ENCODE assay signal across 39 cellular contexts in genomic region chr3:107247116-107247515, GRCh38.
"Had no signal": no experiment of that assay in that cellular context is flagged by ENCODE, and none has a peak within 500 bp of the region (broad histone marks: within the 10 kb centered on the region; RNA-seq: fewer than 3 reads in every experiment).

No MANE protein-coding gene starts in this region.

- H3K36me3 Mint-ChIP-seq: activated naive CD4-positive, alpha-beta T cell treated with anti-CD3 and anti-CD28 coated beads, Interleukin-2, amount 10 ng/mL, durations not matched to agents 7 days and 5 days; activated naive CD4-positive, alpha-beta T cell treated with anti-CD3 and anti-CD28 coated beads, Interleukin-2, amount 50 U/mL, for 24 hours; activated naive CD4-positive, alpha-beta T cell treated with anti-CD3 and anti-CD28 coated beads, Interleukin-2, amount 50 U/mL, for 72 hours; activated naive CD8-positive, alpha-beta T cell; activated naive CD8-positive, alpha-beta T cell treated with anti-CD3 and anti-CD28 coated beads for 36 hours had no signal

- H3K4me3 ChIP-seq: adrenal gland, ascending aorta, body of pancreas, breast epithelium, cardiac muscle cell had no signal

- ATAC-seq: activated naive CD4-positive, alpha-beta T cell treated with anti-CD3 and anti-CD28 coated beads, Interleukin-2, amount 50 U/mL, for 72 hours; activated naive CD8-positive, alpha-beta T cell treated with anti-CD3 and anti-CD28 coated beads, Interleukin-2, amount 50 U/mL, for 24 hours; activated T-cell treated with anti-CD3 and anti-CD28 coated beads, Interleukin-2, amount 50 U/mL, for 4 hours; activated T-cell treated with anti-CD3 and anti-CD28 coated beads, Interleukin-2, amount 50 U/mL, for 72 hours; activated T-helper 17 cell treated with anti-CD3 and anti-CD28 coated beads, Interleukin-2, amount 50 U/mL, for 72 hours; body of pancreas had no signal

- H3K9me3 Mint-ChIP-seq: activated naive CD4-positive, alpha-beta T cell treated with anti-CD3 and anti-CD28 coated beads for 36 hours; activated naive CD4-positive, alpha-beta T cell treated with anti-CD3 and anti-CD28 coated beads, Interleukin-2, amount 10 ng/mL, durations not matched to agents 7 days and 5 days; activated naive CD4-positive, alpha-beta T cell treated with anti-CD3 and anti-CD28 coated beads, Interleukin-2, amount 50 U/mL, for 24 hours; activated naive CD4-positive, alpha-beta T cell treated with anti-CD3 and anti-CD28 coated beads, Interleukin-2, amount 50 U/mL, for 72 hours; activated naive CD8-positive, alpha-beta T cell treated with anti-CD3 and anti-CD28 coated beads for 36 hours; activated naive CD8-positive, alpha-beta T cell treated with anti-CD3 and anti-CD28 coated beads, Interleukin-2, amount 10 ng/mL, durations not matched to agents 7 days and 5 days; activated naive CD8-positive, alpha-beta T cell treated with anti-CD3 and anti-CD28 coated beads, Interleukin-2, amount 50 U/mL, for 24 hours; activated T-cell treated with anti-CD3 and anti-CD28 coated beads, Interleukin-2, amount 50 U/mL, for 24 hours; activated T-cell treated with anti-CD3 and anti-CD28 coated beads, Interleukin-2, amount 50 U/mL, for 4 hours; activated T-cell treated with anti-CD3 and anti-CD28 coated beads, Interleukin-2, amount 50 U/mL, for 72 hours; activated T-helper 1 cell treated with anti-CD3 and anti-CD28 coated beads, Interleukin-12 subunit alpha, Interleukin-12 subunit beta, Interleukin-2, Interleukin-4 antibody, amounts not matched to agents 30 ng/mL and 10 ng/mL and 1 ng/mL, durations not matched to agents 14 hours and 24 hours and 36 hours; activated T-helper 17 cell treated with anti-CD3 and anti-CD28 coated beads, Interleukin-2, amount 50 U/mL, for 72 hours; activated T-helper 2 cell treated with anti-CD3 and anti-CD28 coated beads, Interferon-gamma antibody, Interleukin-2, Interleukin-4, amounts not matched to agents 10 μg/mL and 5 μg/mL and 100 μg/mL, durations not matched to agents 14 hours and 24 hours and 36 hours; central memory CD8-positive, alpha-beta T cell had no signal

- H3K27ac Mint-ChIP-seq: activated naive CD4-positive, alpha-beta T cell treated with anti-CD3 and anti-CD28 coated beads for 36 hours; activated naive CD4-positive, alpha-beta T cell treated with anti-CD3 and anti-CD28 coated beads, Interleukin-2, amount 10 ng/mL, durations not matched to agents 7 days and 5 days; activated naive CD4-positive, alpha-beta T cell treated with anti-CD3 and anti-CD28 coated beads, Interleukin-2, amount 50 U/mL, for 24 hours; activated naive CD4-positive, alpha-beta T cell treated with anti-CD3 and anti-CD28 coated beads, Interleukin-2, amount 50 U/mL, for 72 hours; activated naive CD8-positive, alpha-beta T cell; activated naive CD8-positive, alpha-beta T cell treated with anti-CD3 and anti-CD28 coated beads for 36 hours; activated naive CD8-positive, alpha-beta T cell treated with anti-CD3 and anti-CD28 coated beads, Interleukin-2, amount 10 ng/mL, durations not matched to agents 7 days and 5 days; activated naive CD8-positive, alpha-beta T cell treated with anti-CD3 and anti-CD28 coated beads, Interleukin-2, amount 50 U/mL, for 24 hours; activated T-cell treated with anti-CD3 and anti-CD28 coated beads, Interleukin-2, amount 50 U/mL, for 24 hours; activated T-cell treated with anti-CD3 and anti-CD28 coated beads, Interleukin-2, amount 50 U/mL, for 72 hours; activated T-helper 1 cell treated with anti-CD3 and anti-CD28 coated beads, Interleukin-12 subunit alpha, Interleukin-12 subunit beta, Interleukin-2, Interleukin-4 antibody, amounts not matched to agents 30 ng/mL and 10 ng/mL and 1 ng/mL, durations not matched to agents 14 hours and 24 hours and 36 hours; activated T-helper 17 cell treated with anti-CD3 and anti-CD28 coated beads, Interleukin-2, amount 50 U/mL, for 72 hours; activated T-helper 2 cell treated with anti-CD3 and anti-CD28 coated beads, Interferon-gamma antibody, Interleukin-2, Interleukin-4, amounts not matched to agents 10 μg/mL and 5 μg/mL and 100 μg/mL, durations not matched to agents 14 hours and 24 hours and 36 hours had no signal

- H3K27me3 ChIP-seq: adrenal gland, ascending aorta, body of pancreas, brain microvascular endothelial cell, breast epithelium, cardiac muscle cell had no signal

- FAIRE-seq: bronchial epithelial cell, colon had no signal

- H3K4me1 Mint-ChIP-seq: activated naive CD4-positive, alpha-beta T cell treated with anti-CD3 and anti-CD28 coated beads, Interleukin-2, amount 50 U/mL, for 24 hours; activated T-helper 17 cell treated with anti-CD3 and anti-CD28 coated beads, Interleukin-2, amount 50 U/mL, for 72 hours had no signal

- DNase-seq: activated effector memory CD4-positive, alpha-beta T cell treated with anti-CD3 and anti-CD28 coated beads, Interleukin-2, amount 50 U/mL, for 16 hours; activated effector memory CD4-positive, alpha-beta T cell treated with Interleukin-2 at 50 U/mL for 16 hours; activated gamma-delta T cell; activated gamma-delta T cell treated with Interleukin-2 at 50 U/mL for 16 hours; activated naive CD4-positive, alpha-beta T cell; activated naive CD4-positive, alpha-beta T cell treated with anti-CD3 and anti-CD28 coated beads for 36 hours; activated naive CD4-positive, alpha-beta T cell treated with anti-CD3 and anti-CD28 coated beads, Interleukin-2, amount 10 ng/mL, durations not matched to agents 7 days and 5 days; activated naive CD4-positive, alpha-beta T cell treated with anti-CD3 and anti-CD28 coated beads, Interleukin-2, amount 50 U/mL, for 16 hours; activated naive CD4-positive, alpha-beta T cell treated with Interleukin-2 at 50 U/mL for 16 hours; activated naive CD8-positive, alpha-beta T cell treated with anti-CD3 and anti-CD28 coated beads for 36 hours; activated naive CD8-positive, alpha-beta T cell treated with anti-CD3 and anti-CD28 coated beads, Interleukin-2, amount 10 ng/mL, durations not matched to agents 7 days and 5 days; activated naive CD8-positive, alpha-beta T cell treated with anti-CD3 and anti-CD28 coated beads, Interleukin-2, amount 50 U/mL, for 24 hours; activated T-cell treated with anti-CD3 and anti-CD28 coated beads, Interleukin-2, amount 50 U/mL, for 24 hours; activated T-cell treated with anti-CD3 and anti-CD28 coated beads, Interleukin-2, amount 50 U/mL, for 4 hours; activated T-cell treated with anti-CD3 and anti-CD28 coated beads, Interleukin-2, amount 50 U/mL, for 48 hours; activated T-cell treated with anti-CD3 and anti-CD28 coated beads, Interleukin-2, amount 50 U/mL, for 72 hours; adrenal gland; amniotic stem cell; amygdala; anterior cingulate cortex; aorta; body of pancreas; brain microvascular endothelial cell; caudate nucleus; central memory CD4-positive, alpha-beta T cell; cerebellar nuclear complex had no signal

- H3K9me3 ChIP-seq: adrenal gland, ascending aorta, body of pancreas, breast epithelium had no signal

- H3K4me1 ChIP-seq: body of pancreas, breast epithelium had no signal

- H3K36me3 ChIP-seq: breast epithelium, cardiac muscle cell had no signal

- H3K27me3 Mint-ChIP-seq: activated naive CD4-positive, alpha-beta T cell treated with anti-CD3 and anti-CD28 coated beads, Interleukin-2, amount 50 U/mL, for 24 hours; activated naive CD8-positive, alpha-beta T cell; activated naive CD8-positive, alpha-beta T cell treated with anti-CD3 and anti-CD28 coated beads, Interleukin-2, amount 10 ng/mL, durations not matched to agents 7 days and 5 days; activated T-helper 17 cell treated with anti-CD3 and anti-CD28 coated beads, Interleukin-2, amount 50 U/mL, for 72 hours; central memory CD8-positive, alpha-beta T cell had no signal

- H3K27ac ChIP-seq: adrenal gland, ascending aorta, body of pancreas, brain microvascular endothelial cell, breast epithelium, cardiac muscle cell had no signal

- H3K4me3 Mint-ChIP-seq: activated naive CD4-positive, alpha-beta T cell treated with anti-CD3 and anti-CD28 coated beads for 36 hours; activated naive CD4-positive, alpha-beta T cell treated with anti-CD3 and anti-CD28 coated beads, Interleukin-2, amount 10 ng/mL, durations not matched to agents 7 days and 5 days; activated naive CD4-positive, alpha-beta T cell treated with anti-CD3 and anti-CD28 coated beads, Interleukin-2, amount 50 U/mL, for 24 hours; activated naive CD8-positive, alpha-beta T cell; activated naive CD8-positive, alpha-beta T cell treated with anti-CD3 and anti-CD28 coated beads for 36 hours; activated naive CD8-positive, alpha-beta T cell treated with anti-CD3 and anti-CD28 coated beads, Interleukin-2, amount 10 ng/mL, durations not matched to agents 7 days and 5 days; activated naive CD8-positive, alpha-beta T cell treated with anti-CD3 and anti-CD28 coated beads, Interleukin-2, amount 50 U/mL, for 24 hours; activated T-cell treated with anti-CD3 and anti-CD28 coated beads, Interleukin-2, amount 50 U/mL, for 24 hours; activated T-cell treated with anti-CD3 and anti-CD28 coated beads, Interleukin-2, amount 50 U/mL, for 4 hours; activated T-cell treated with anti-CD3 and anti-CD28 coated beads, Interleukin-2, amount 50 U/mL, for 72 hours; activated T-helper 1 cell treated with anti-CD3 and anti-CD28 coated beads, Interleukin-12 subunit alpha, Interleukin-12 subunit beta, Interleukin-2, Interleukin-4 antibody, amounts not matched to agents 30 ng/mL and 10 ng/mL and 1 ng/mL, durations not matched to agents 14 hours and 24 hours and 36 hours; activated T-helper 17 cell treated with anti-CD3 and anti-CD28 coated beads, Interleukin-2, amount 50 U/mL, for 72 hours; brain; central memory CD8-positive, alpha-beta T cell had no signal
